In genomic region chr22:26313291-26313690, GRCh38 we compare ENCODE assay signal across 2 cellular contexts.
TF ChIP-seq lines count a peak whose summit lies in the region.

No MANE protein-coding gene starts in this region.

TF ChIP-seq in HCT116, 20 proteins besides CTCF, POLR2A, EP300 and RAD21:
- TF ChIP-seq, protein P1, sequence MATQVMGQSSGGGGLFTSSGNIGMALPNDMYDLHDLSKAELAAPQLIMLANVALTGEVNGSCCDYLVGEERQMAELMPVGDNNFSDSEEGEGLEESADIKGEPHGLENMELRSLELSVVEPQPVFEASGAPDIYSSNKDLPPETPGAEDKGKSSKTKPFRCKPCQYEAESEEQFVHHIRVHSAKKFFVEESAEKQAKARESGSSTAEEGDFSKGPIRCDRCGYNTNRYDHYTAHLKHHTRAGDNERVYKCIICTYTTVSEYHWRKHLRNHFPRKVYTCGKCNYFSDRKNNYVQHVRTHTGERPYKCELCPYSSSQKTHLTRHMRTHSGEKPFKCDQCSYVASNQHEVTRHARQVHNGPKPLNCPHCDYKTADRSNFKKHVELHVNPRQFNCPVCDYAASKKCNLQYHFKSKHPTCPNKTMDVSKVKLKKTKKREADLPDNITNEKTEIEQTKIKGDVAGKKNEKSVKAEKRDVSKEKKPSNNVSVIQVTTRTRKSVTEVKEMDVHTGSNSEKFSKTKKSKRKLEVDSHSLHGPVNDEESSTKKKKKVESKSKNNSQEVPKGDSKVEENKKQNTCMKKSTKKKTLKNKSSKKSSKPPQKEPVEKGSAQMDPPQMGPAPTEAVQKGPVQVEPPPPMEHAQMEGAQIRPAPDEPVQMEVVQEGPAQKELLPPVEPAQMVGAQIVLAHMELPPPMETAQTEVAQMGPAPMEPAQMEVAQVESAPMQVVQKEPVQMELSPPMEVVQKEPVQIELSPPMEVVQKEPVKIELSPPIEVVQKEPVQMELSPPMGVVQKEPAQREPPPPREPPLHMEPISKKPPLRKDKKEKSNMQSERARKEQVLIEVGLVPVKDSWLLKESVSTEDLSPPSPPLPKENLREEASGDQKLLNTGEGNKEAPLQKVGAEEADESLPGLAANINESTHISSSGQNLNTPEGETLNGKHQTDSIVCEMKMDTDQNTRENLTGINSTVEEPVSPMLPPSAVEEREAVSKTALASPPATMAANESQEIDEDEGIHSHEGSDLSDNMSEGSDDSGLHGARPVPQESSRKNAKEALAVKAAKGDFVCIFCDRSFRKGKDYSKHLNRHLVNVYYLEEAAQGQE (IDR thresholded peaks at IDR 0.05; ENCODE audit: low read depth): peak; percentile 13; the same call in 1 of the 2 replicates
- no peak for TF ChIP-seq EZH2phosphoT487 (IDR thresholded peaks at IDR 0.05; ENCODE audit: borderline replicate concordance)
TF ChIP-seq in HCT116: peak in this region for 1.

TF ChIP-seq in Ishikawa, 13 proteins besides CTCF, POLR2A, EP300 and RAD21 (continued from another document):
- TF ChIP-seq, protein P1 (IDR thresholded peaks at IDR 0.05; ENCODE audit: low read depth): peak; percentile 63
